17 cellular contexts compared by ENCODE assay signal in genomic region chrX:252421-253291, GRCh38. TPM values are rescaled to one million over a fixed set of nuclear protein-coding genes. Genes with fewer than 3 reads are reported as not detected.
DNase-seq lines count a peak whose midpoint lies in the region; ATAC-seq and TF ChIP-seq lines count a peak whose summit lies in the region.
"Had no signal": no experiment of that assay in that cellular context is flagged by ENCODE, and none has a peak within 500 bp of the region (broad histone marks: within the 10 kb centered on the region; RNA-seq: fewer than 3 reads in every experiment).

No MANE protein-coding gene starts in this region.

- H2AFZ ChIP-seq in neuronal stem cell (ENCODE audit: low read length), result no peak overlapping the region

- no peaks in the 10 kb centered on the region for H3K36me3 Mint-ChIP-seq in CD8-positive, alpha-beta memory T cell

- no peak overlapping the region for H3K23ac ChIP-seq in neuronal stem cell (ENCODE audit: low read depth, low read length, poor library complexity)

- no peak for TF ChIP-seq CTCF in coronary artery (IDR thresholded peaks at IDR 0.05)

- no peaks in the 10 kb centered on the region for H3K27me3 Mint-ChIP-seq in CD8-positive, alpha-beta memory T cell
- H3K27me3 Mint-ChIP-seq: T-helper 17 cell had no signal

- H3K4me1 ChIP-seq in CD8-positive, alpha-beta memory T cell (ENCODE audit: insufficient read depth, low read length), result peaks cover 8% of the 10 kb centered on the region
- H3K4me1 ChIP-seq in neuronal stem cell (ENCODE audit: control insufficient read depth in 2 of 2, insufficient read depth in 1 of 2, low read depth in 1 of 2, low read length in 2 of 2), result no peaks in the 10 kb centered on the region
- H3K4me1 ChIP-seq: Caco-2, HAP-1, left lung had no signal

- no peak for DNase-seq in CD8-positive, alpha-beta memory T cell
- DNase-seq in RPMI8226 (peak; percentile 1), coronary artery (ENCODE audit: low spot score) (peak; percentile 52), neuronal stem cell (ENCODE audit: low spot score) (no peak), SHP77 (lab: John Stamatoyannopoulos, UW) (no peak), DMS53 (lab: John Stamatoyannopoulos, UW) (no peak)
- DNase-seq: Caco-2, KBM-7, NCI-H187 treated with DMSO at 0.1 percent for 48 hours, NCI-H345, Right ventricle myocardium superior, T-helper 17 cell had no signal

- no peaks in the 10 kb centered on the region for H3K27me3 ChIP-seq in CD8-positive, alpha-beta memory T cell (ENCODE audit: insufficient read depth, low read length, poor library complexity, severe bottlenecking)
- H3K27me3 ChIP-seq in neuronal stem cell (ENCODE audit: control insufficient read depth in 3 of 3, insufficient read depth in 3 of 3, low read depth in 1 of 3, low read length in 3 of 3), result no peaks in the 10 kb centered on the region
- H3K27me3 ChIP-seq: cardiac muscle cell, left lung had no signal

- no peak overlapping the region for H3K14ac ChIP-seq in neuronal stem cell (ENCODE audit: low read length)

- no peaks in the 10 kb centered on the region for H3K9me3 ChIP-seq in CD8-positive, alpha-beta memory T cell (ENCODE audit: low read length)
- no peaks in the 10 kb centered on the region for H3K9me3 ChIP-seq in neuronal stem cell (replicated peaks in 1 of 2; ENCODE audit: control insufficient read depth in 2 of 2, insufficient read depth in 1 of 2, low read depth in 1 of 2, low read length in 2 of 2)
- H3K9me3 ChIP-seq: Caco-2, HAP-1 had no signal

- H3K9me3 Mint-ChIP-seq in CD8-positive, alpha-beta memory T cell, result peaks cover 0 to 3% (median 0%) of the 10 kb centered on the region in 5 donors

- CTCF ChIA-PET in CD8-positive, alpha-beta memory T cell (lab: Charles Lee), result no interaction called here

- peak overlapping the region in 6 of 7 donors; percentile 3 to 46 (median 24) for H3K4me3 Mint-ChIP-seq in CD8-positive, alpha-beta memory T cell
- H3K4me3 Mint-ChIP-seq: T-helper 17 cell had no signal

- no peak overlapping the region for H4K8ac ChIP-seq in neuronal stem cell (ENCODE audit: low read depth, low read length)

- no peak overlapping the region for H3K4ac ChIP-seq in neuronal stem cell (ENCODE audit: low read length)

- no peak overlapping the region for H3K18ac ChIP-seq in neuronal stem cell (ENCODE audit: low read length)

- no peak overlapping the region for H2BK12ac ChIP-seq in neuronal stem cell (ENCODE audit: low read length)

- H2BK120ac ChIP-seq in neuronal stem cell (ENCODE audit: low read depth, low read length), result no peak overlapping the region

- no peak overlapping the region for H3K27ac ChIP-seq in CD8-positive, alpha-beta memory T cell (ENCODE audit: low read depth, low read length)
- H3K27ac ChIP-seq in coronary artery (no peak overlapping the region), neuronal stem cell (replicated peaks; ENCODE audit: low read length) (no peak overlapping the region)
- H3K27ac ChIP-seq: cardiac muscle cell, left lung had no signal

- POLR2A ChIA-PET in CD8-positive, alpha-beta memory T cell (lab: Charles Lee), result no interaction called here

- H3K79me1 ChIP-seq in neuronal stem cell (ENCODE audit: low read depth, low read length), result no peaks in the 10 kb centered on the region

- H3K36me3 ChIP-seq in CD8-positive, alpha-beta memory T cell (ENCODE audit: insufficient read depth, low read length), result no peaks in the 10 kb centered on the region
- no peaks in the 10 kb centered on the region for H3K36me3 ChIP-seq in neuronal stem cell (replicated peaks in 1 of 2; ENCODE audit: control insufficient read depth in 2 of 2, insufficient read depth in 2 of 2, low read length in 2 of 2)
- H3K36me3 ChIP-seq: cardiac muscle cell, HAP-1, left lung had no signal

- peaks cover 22 to 24% (median 23%) of the 10 kb centered on the region in 3 donors for H3K4me1 Mint-ChIP-seq in CD8-positive, alpha-beta memory T cell

- no peak overlapping the region for H3K4me3 ChIP-seq in CD8-positive, alpha-beta memory T cell (ENCODE audit: low read length)
- H3K4me3 ChIP-seq in coronary artery, result no peak overlapping the region
- no peak overlapping the region for H3K4me3 ChIP-seq in neuronal stem cell (ENCODE audit: low read length in 2 of 2)
- H3K4me3 ChIP-seq: cardiac muscle cell, HAP-1, left lung had no signal

- peak overlapping the region; percentile 54 for H2AK5ac ChIP-seq in neuronal stem cell (ENCODE audit: low read depth, low read length)

- no CpG with 5 or more reads among the region's 10 CpGs for WGBS in neuronal stem cell (ENCODE audit: extremely low coverage in 2 of 2, insufficient read length in 2 of 2, insufficient replicate concordance in 1 of 2), 2 donors

- H3K27ac Mint-ChIP-seq in CD8-positive, alpha-beta memory T cell, result peak overlapping the region in 7 of 8 donors; percentile 26 to 96 (median 60)

- H3K4me2 ChIP-seq in neuronal stem cell (ENCODE audit: insufficient read depth, low read length, poor library complexity, severe bottlenecking), result no peak overlapping the region

- no peak overlapping the region for H2BK5ac ChIP-seq in neuronal stem cell (ENCODE audit: low read length)

- ATAC-seq in HG03135 (IDR thresholded peaks at IDR 0.05; ENCODE audit: unreplicated experiment), result no peak
- ATAC-seq: activated CD4-positive, CD25-positive, alpha-beta regulatory T cell treated with anti-CD3 and anti-CD28 coated beads, Interleukin-2, amount 50 U/mL, for 24 hours; left lung; T-helper 17 cell had no signal

- H2BK15ac ChIP-seq in neuronal stem cell (ENCODE audit: low read length), result no peak overlapping the region

- H3K9ac ChIP-seq in neuronal stem cell (ENCODE audit: low read depth, low read length, poor library complexity), result no peak overlapping the region

- no peak overlapping the region for H4K91ac ChIP-seq in neuronal stem cell (ENCODE audit: low read depth, low read length, poor library complexity)

RNA-seq across cellular contexts. Expression of gene PLCXD1, which starts 28.5 kb away (rescaled TPM):
- total RNA-seq in CD8-positive, alpha-beta memory T cell, result 10 to 100 TPM; 28.5 to 30.6 TPM
- 4.6 TPM for polyA plus RNA-seq in CD8-positive, alpha-beta memory T cell
- polyA plus RNA-seq in neuronal stem cell (2013, experiment 1 of 2), result 32.6 TPM
- polyA plus RNA-seq in neuronal stem cell (2013, experiment 2 of 2), result 33.7 TPM

Comparison
In these comparisons a context has a peak if more than half of its experiments do, and no peak if none do; other contexts are left out.
1. DNase-seq: peak in RPMI8226 (single experiment) and coronary artery (single experiment); none in CD8-positive, alpha-beta memory T cell (0 of 5), neuronal stem cell (single experiment), SHP77 (0 of 2) and DMS53 (single experiment).